8 cellular contexts compared by ENCODE assay signal in genomic region chr3:183099026-183099837, GRCh38. TPM values are rescaled to one million over a fixed set of nuclear protein-coding genes. Genes with fewer than 3 reads are reported as not detected.
A peak's percentile ranks its signal among the peaks of the same experiment; 100 is the strongest.
DNase-seq lines count a peak whose midpoint lies in the region; ATAC-seq and TF ChIP-seq lines count a peak whose summit lies in the region.

MCCC1 (minus strand) TSS chr3:183099496; CDS start chr3:183099440, 56 bp downstream.

- no peaks in the 10 kb centered on the region for H3K9me3 ChIP-seq in mucosa of rectum (ENCODE audit: control insufficient read depth in 2 of 2, low read length in 2 of 2)

- TF ChIP-seq POLR2A in erythroblast (IDR thresholded peaks at IDR 0.05; ENCODE audit: low read length): peak; percentile 93

- peak within 1 kb of the TSS; percentile 74 to 82 for H3K27ac ChIP-seq in mucosa of rectum (ENCODE audit: low read depth in 2 of 2, low read length in 2 of 2)

- peak; percentile 99 for ATAC-seq in GM21529 (IDR thresholded peaks at IDR 0.05; ENCODE audit: unreplicated experiment)

- no peaks in the 10 kb centered on the region for H3K27me3 ChIP-seq in mucosa of rectum (ENCODE audit: control insufficient read depth in 2 of 2, insufficient read depth in 2 of 2, low read length in 2 of 2)

- H3K4me3 Mint-ChIP-seq in IgD-negative memory B cell: peak within 1 kb of the TSS; percentile 97 to 98 (median 97)
- H3K4me3 Mint-ChIP-seq in activated T-cell treated with anti-CD3 and anti-CD28 coated beads, Interleukin-2, amount 50 U/mL, for 24 hours: peak within 1 kb of the TSS; percentile 96

- peak within 1 kb of the TSS; percentile 85 to 92 for H3K9ac ChIP-seq in mucosa of rectum (ENCODE audit: low read depth in 1 of 2, low read length in 2 of 2)

- peaks cover 6 to 8% of the 10 kb centered on the region in 2 donors for H3K4me1 ChIP-seq in mucosa of rectum (ENCODE audit: control insufficient read depth in 2 of 2, insufficient read depth in 2 of 2, low read length in 2 of 2)

- no peaks in the 10 kb centered on the region for H3K36me3 ChIP-seq in mucosa of rectum (ENCODE audit: control insufficient read depth in 2 of 2, insufficient read depth in 2 of 2, low read length in 2 of 2)

- peaks cover 1% of the 10 kb centered on the region for H3K36me3 Mint-ChIP-seq in IgD-negative memory B cell
- H3K36me3 Mint-ChIP-seq in activated T-cell treated with anti-CD3 and anti-CD28 coated beads, Interleukin-2, amount 50 U/mL, for 24 hours (ENCODE audit: low read depth): peaks cover 34% of the 10 kb centered on the region

- no peaks in the 10 kb centered on the region for H3K27me3 Mint-ChIP-seq in IgD-negative memory B cell
- no peaks in the 10 kb centered on the region for H3K27me3 Mint-ChIP-seq in activated T-cell treated with anti-CD3 and anti-CD28 coated beads, Interleukin-2, amount 50 U/mL, for 24 hours

- no peaks in the 10 kb centered on the region for H3K9me3 Mint-ChIP-seq in IgD-negative memory B cell
- H3K9me3 Mint-ChIP-seq in activated T-cell treated with anti-CD3 and anti-CD28 coated beads, Interleukin-2, amount 50 U/mL, for 24 hours: no peaks in the 10 kb centered on the region

- peak within 1 kb of the TSS; percentile 95 to 99 for H3K4me3 ChIP-seq in mucosa of rectum (ENCODE audit: low read length in 2 of 2)

- peaks cover 11 to 35% (median 27%) of the 10 kb centered on the region in 3 donors for H3K4me1 Mint-ChIP-seq in IgD-negative memory B cell
- peaks cover 36% of the 10 kb centered on the region for H3K4me1 Mint-ChIP-seq in activated T-cell treated with anti-CD3 and anti-CD28 coated beads, Interleukin-2, amount 50 U/mL, for 24 hours (ENCODE audit: low read depth)

- DNase-seq in DMS 273 treated with DMSO at 0.1 percent for 48 hours (lab: John Stamatoyannopoulos, UW): peak; percentile 98
- DNase-seq in activated T-cell treated with anti-CD3 and anti-CD28 coated beads, Interleukin-2, amount 50 U/mL, for 24 hours: peak; percentile 96
- DNase-seq in erythroblast (lab: John Stamatoyannopoulos, UW): peak; percentile 98 to 99
- DNase-seq in stimulated activated CD8-positive, alpha-beta memory T cell treated with anti-CD3 and anti-CD28 coated beads, Interleukin-4, amount 100 ng/mL, for 48 hours: peak; percentile 98

- peak within 1 kb of the TSS; percentile 76 to 98 (median 96) for H3K27ac Mint-ChIP-seq in IgD-negative memory B cell
- peak within 1 kb of the TSS; percentile 98 for H3K27ac Mint-ChIP-seq in activated T-cell treated with anti-CD3 and anti-CD28 coated beads, Interleukin-2, amount 50 U/mL, for 24 hours

TF ChIP-seq in PFSK-1, 5 proteins besides CTCF, POLR2A, EP300 and RAD21:
- TF ChIP-seq FOXP2 (optimal IDR thresholded peaks at IDR 0.05; ENCODE audit: borderline replicate concordance, extremely low read depth, extremely low read length, insufficient read depth) (no peak), TAF1 (IDR thresholded peaks at IDR 0.05; ENCODE audit: borderline replicate concordance, insufficient read depth, low read length) (peak; percentile 57; the same call in 1 of the 2 replicates)
TF ChIP-seq in PFSK-1: peak in this region for 1.

RNA-seq across cellular contexts. Expression of gene MCCC1, which starts in this region (rescaled TPM):
- 32.4 TPM for polyA plus RNA-seq in IgD-negative memory B cell
- polyA plus RNA-seq in PFSK-1 (2012; ENCODE audit: insufficient read length, low read depth): 9.3 TPM

Comparison
In these comparisons a context has a peak if more than half of its experiments do, and no peak if none do; other contexts are left out.
1. Peak in every context shown above with its lines: DNase-seq, ATAC-seq, H3K4me3 ChIP-seq and H3K27ac ChIP-seq.